10 cellular contexts compared by ENCODE assay signal in genomic region chr16:87411375-87412271, GRCh38.
"Had no signal": no experiment of that assay in that cellular context is flagged by ENCODE, and none has a peak within 500 bp of the region (broad histone marks: within the 10 kb centered on the region; RNA-seq: fewer than 3 reads in every experiment).

No MANE protein-coding gene starts in this region.

- H3K4me3 ChIP-seq: left lung had no signal

- DNase-seq: activated CD4-positive, alpha-beta T cell treated with anti-CD3 and anti-CD28 coated beads, Interleukin-2, amount 10 ng/mL, durations not matched to agents 7 days and 5 days; activated CD8-positive, alpha-beta memory T cell treated with anti-CD3 and anti-CD28 coated beads for 24 hours; activated naive CD4-positive, alpha-beta T cell treated with anti-CD3 and anti-CD28 coated beads, Interleukin-2, amount 10 ng/mL, durations not matched to agents 7 days and 5 days; nephron progenitor cell; stimulated activated CD4-positive, alpha-beta T cell treated with anti-CD3 and anti-CD28 coated beads, Interleukin-2, amount 100 ng/mL, for 48 hours had no signal

- ATAC-seq: activated T-helper 17 cell treated with anti-CD3 and anti-CD28 coated beads, Interleukin-2, amount 50 U/mL, for 72 hours; esophagus mucosa; left lung; sciatic nerve; stimulated activated memory B cell treated with anti-CD40 and anti-IgM and Interleukin-4, amounts not matched to agents 10 μg/mL and 1 μg/mL and 100 μg/mL, for 72 hours had no signal

- H3K27me3 ChIP-seq: left lung had no signal

- H3K9me3 ChIP-seq: left lung had no signal

- H3K27ac ChIP-seq: left lung had no signal
